8 cellular contexts compared by ENCODE assay signal in the genomic region with DNA sequence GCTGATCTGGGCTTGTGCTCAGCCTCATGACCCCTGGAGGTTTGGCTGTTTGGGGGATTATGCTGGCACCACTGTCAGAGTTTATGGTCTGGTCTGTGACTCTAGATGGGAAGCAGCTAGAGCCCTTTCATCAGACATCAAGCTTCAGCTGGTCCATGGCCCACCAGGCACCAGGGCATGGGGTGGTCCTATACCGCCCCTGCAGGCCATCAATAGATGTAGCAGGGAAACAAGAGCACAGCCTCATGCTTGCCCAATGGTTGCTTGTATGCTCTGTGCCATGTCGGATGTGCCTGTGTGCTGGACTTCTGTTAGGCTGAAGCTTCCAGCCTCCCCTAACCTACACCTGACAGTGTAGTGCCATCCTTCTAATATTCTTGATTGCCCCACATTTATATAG.
DNase-seq lines count a peak whose midpoint lies in the region; ATAC-seq, FAIRE-seq and TF ChIP-seq lines count a peak whose summit lies in the region.

No MANE protein-coding gene starts in this region.

- no peak overlapping the region for H3K9ac ChIP-seq in endothelial cell of umbilical vein (replicated peaks; ENCODE audit: extremely low read depth, insufficient read depth, low read length)

- H3K9me1 ChIP-seq in endothelial cell of umbilical vein (replicated peaks; ENCODE audit: control insufficient read depth, extremely low read depth, insufficient read depth, low read length) = no peaks in the 10 kb centered on the region

- 78% methylated on average over 2 of the region's 2 CpGs; no CpG with 5 or more reads in 1 of the 2 donors for WGBS in transverse colon (ENCODE audit: low coverage in 1 of 2), 2 donors

- H3K4me1 Mint-ChIP-seq in stimulated activated naive CD8-positive, alpha-beta T cell treated with anti-CD3 and anti-CD28 coated beads, Interleukin-15, amount 100 ng/mL, for 72 hours = no peaks in the 10 kb centered on the region
- no peaks in the 10 kb centered on the region for H3K4me1 Mint-ChIP-seq in activated naive CD4-positive, alpha-beta T cell treated with anti-CD3 and anti-CD28 coated beads for 36 hours (ENCODE audit: low read depth)

- intact Hi-C loops in endothelial cell of umbilical vein (cut with micrococcal nuclease) (loop anchor here (1.0 to 5.0 kb wide), 2 partner anchors 97 to 155 kb away; no protein-coding TSS in a partner anchor), transverse colon (cut with DNase I; ENCODE audit: low total_unique reads) (no loop called here)
- intact Hi-C loops in activated naive CD4-positive, alpha-beta T cell treated with anti-CD3 and anti-CD28 coated beads for 36 hours (cut with micrococcal nuclease) = no loop called here

- H3K4me1 ChIP-seq in endothelial cell of umbilical vein (ENCODE audit: control insufficient read depth, extremely low read depth, insufficient read depth, low read length) (no peaks in the 10 kb centered on the region), transverse colon (peaks cover 0 to 16% (median 2%) of the 10 kb centered on the region in 4 donors)

- POLR2A ChIA-PET in endothelial cell of umbilical vein (lab: Charles Lee) = no interaction called here

- H4K20me1 ChIP-seq in endothelial cell of umbilical vein (replicated peaks; ENCODE audit: control insufficient read depth, extremely low read depth, insufficient read depth, low read length) = no peaks in the 10 kb centered on the region

- no peaks in the 10 kb centered on the region for H3K79me2 ChIP-seq in endothelial cell of umbilical vein (ENCODE audit: control insufficient read depth, insufficient read depth, low read length)

- H3K36me3 Mint-ChIP-seq in activated naive CD4-positive, alpha-beta T cell treated with anti-CD3 and anti-CD28 coated beads for 36 hours (ENCODE audit: low read depth) = no peaks in the 10 kb centered on the region

- H3K36me3 ChIP-seq in endothelial cell of umbilical vein (ENCODE audit: control insufficient read depth in 2 of 2, extremely low read depth in 1 of 2, insufficient read depth in 2 of 2, low read length in 2 of 2) (no peaks in the 10 kb centered on the region), transverse colon (no peaks in the 10 kb centered on the region)

- no TSS peak for BruUV-seq in endothelial cell of umbilical vein (replicated peaks; lab: Mats Ljungman, UMichigan)

- CTCF ChIA-PET in endothelial cell of umbilical vein (lab: Charles Lee) = interaction anchor here (0.7 to 1.9 kb wide), 17 partner anchors 10 to 184 kb away, joined by 3 to 15 read pairs (median 4); no protein-coding TSS in a partner anchor
- CTCF ChIA-PET in activated naive CD4-positive, alpha-beta T cell treated with anti-CD3 and anti-CD28 coated beads for 36 hours (lab: Charles Lee) = interaction anchor here (1.5 kb wide), 1 partner anchor 16 kb away, joined by 6 read pairs; no protein-coding TSS in a partner anchor

- dilution Hi-C loops in endothelial cell of umbilical vein (cut with MboI; ENCODE audit: extremely low pct_ligation_motif_present, low sequenced_read_pairs) = no loop called here

- peak; percentile 61 for ATAC-seq in stimulated activated naive CD8-positive, alpha-beta T cell treated with anti-CD3 and anti-CD28 coated beads, Interleukin-15, amount 100 ng/mL, for 72 hours
- ATAC-seq in stimulated activated naive CD8-positive, alpha-beta T cell treated with anti-CD3 and anti-CD28 coated beads, Interleukin-15, Interleukin-2, amounts not matched to agents 100 U/mL and 50 U/mL, for 24 hours = no peak

- H3K27me3 Mint-ChIP-seq in stimulated activated naive CD8-positive, alpha-beta T cell treated with anti-CD3 and anti-CD28 coated beads, Interleukin-15, amount 100 ng/mL, for 72 hours = peaks cover 10% of the 10 kb centered on the region
- peaks cover 3% of the 10 kb centered on the region for H3K27me3 Mint-ChIP-seq in activated naive CD4-positive, alpha-beta T cell treated with anti-CD3 and anti-CD28 coated beads for 36 hours (ENCODE audit: low read depth)

- no peak for DNase-seq in stimulated activated naive CD8-positive, alpha-beta T cell treated with anti-CD3 and anti-CD28 coated beads, Interleukin-15, amount 100 ng/mL, for 72 hours
- no peak for DNase-seq in stimulated activated naive CD8-positive, alpha-beta T cell treated with anti-CD3 and anti-CD28 coated beads, Interleukin-15, Interleukin-2, amounts not matched to agents 100 U/mL and 50 U/mL, for 24 hours
- DNase-seq in MV-4-11 (lab: John Stamatoyannopoulos, UW) (peak; percentile 7), endothelial cell of umbilical vein (ENCODE audit: low read depth, low spot score) (peak; percentile 25), transverse colon (no peak), NCI-H2171 (lab: John Stamatoyannopoulos, UW) (no peak)
- DNase-seq in activated naive CD4-positive, alpha-beta T cell treated with anti-CD3 and anti-CD28 coated beads for 36 hours = no peak
- no peak for DNase-seq in stimulated activated CD4-positive, alpha-beta T cell treated with anti-CD3 and anti-CD28 coated beads, Interleukin-12 subunit alpha, Interleukin-12 subunit beta, amount 100 ng/mL, for 4 hours

- no peak for TF ChIP-seq EP300 in transverse colon (IDR thresholded peaks at IDR 0.05; ENCODE audit: low read depth)

- H2AFZ ChIP-seq in endothelial cell of umbilical vein (ENCODE audit: low read depth, low read length) = no peak overlapping the region

- H3K9me3 Mint-ChIP-seq in stimulated activated naive CD8-positive, alpha-beta T cell treated with anti-CD3 and anti-CD28 coated beads, Interleukin-15, amount 100 ng/mL, for 72 hours = no peaks in the 10 kb centered on the region
- no peaks in the 10 kb centered on the region for H3K9me3 Mint-ChIP-seq in activated naive CD4-positive, alpha-beta T cell treated with anti-CD3 and anti-CD28 coated beads for 36 hours

- peak; percentile 60 to 68 for TF ChIP-seq CTCF in endothelial cell of umbilical vein (IDR thresholded peaks at IDR 0.05; ENCODE audit: extremely low read depth in 1 of 2, insufficient read depth in 1 of 2, low read depth in 1 of 2, low read length in 2 of 2)
- TF ChIP-seq CTCF in transverse colon (IDR thresholded peaks at IDR 0.05) = peak in 1 of 5 experiments; percentile 16

- H3K4me3 Mint-ChIP-seq in stimulated activated naive CD8-positive, alpha-beta T cell treated with anti-CD3 and anti-CD28 coated beads, Interleukin-15, amount 100 ng/mL, for 72 hours = no peak overlapping the region
- H3K4me3 Mint-ChIP-seq in activated naive CD4-positive, alpha-beta T cell treated with anti-CD3 and anti-CD28 coated beads for 36 hours = no peak overlapping the region

- H3K4me2 ChIP-seq in endothelial cell of umbilical vein (ENCODE audit: insufficient read depth, low read length) = no peak overlapping the region

- no peaks in the 10 kb centered on the region for H3K9me3 ChIP-seq in endothelial cell of umbilical vein (replicated peaks; ENCODE audit: control insufficient read depth, insufficient read depth, low read length)
- H3K9me3 ChIP-seq in transverse colon = no peaks in the 10 kb centered on the region

- no peak for TF ChIP-seq POLR2A in endothelial cell of umbilical vein (IDR thresholded peaks at IDR 0.05; ENCODE audit: low read depth, low read length)
- TF ChIP-seq POLR2A in transverse colon (IDR thresholded peaks at IDR 0.05) = no peak

- no peak overlapping the region for H3K27ac ChIP-seq in endothelial cell of umbilical vein (ENCODE audit: insufficient read depth, low read depth, low read length)
- H3K27ac ChIP-seq in transverse colon = no peak overlapping the region

- H3K27ac Mint-ChIP-seq in stimulated activated naive CD8-positive, alpha-beta T cell treated with anti-CD3 and anti-CD28 coated beads, Interleukin-15, amount 100 ng/mL, for 72 hours = no peak overlapping the region
- no peak overlapping the region for H3K27ac Mint-ChIP-seq in activated naive CD4-positive, alpha-beta T cell treated with anti-CD3 and anti-CD28 coated beads for 36 hours

- FAIRE-seq in endothelial cell of umbilical vein (lab: Jason Lieb, UNC) = peak; percentile 57

- in situ Hi-C loops in transverse colon (cut with MboI; ENCODE audit: low pct_ligation_motif_present in 1 of 4, low pct_unique_long_range_greater_than_20kb in 1 of 4, low sequenced_read_pairs in 3 of 4) = no loop called here

- H3K27me3 ChIP-seq in endothelial cell of umbilical vein (ENCODE audit: control insufficient read depth in 2 of 2, insufficient read depth in 2 of 2, low read length in 2 of 2) (peaks cover 17 to 24% of the 10 kb centered on the region in 2 experiments), transverse colon (no peaks in the 10 kb centered on the region)

- no peak overlapping the region for H3K4me3 ChIP-seq in endothelial cell of umbilical vein (replicated peaks in 1 of 3; ENCODE audit: insufficient read depth in 1 of 3, low read depth in 1 of 3, low read length in 3 of 3)
- H3K4me3 ChIP-seq in transverse colon = no peak overlapping the region

TF ChIP-seq in endothelial cell of umbilical vein, 7 proteins besides CTCF, POLR2A, EP300 and RAD21:
- no peak for TF ChIP-seq POLR2AphosphoS5 (IDR thresholded peaks at IDR 0.05; ENCODE audit: insufficient read depth, low read depth, low read length)
- no peak for TF ChIP-seq EZH2 (IDR thresholded peaks at IDR 0.05; ENCODE audit: borderline replicate concordance, low read depth, low read length, severe bottlenecking)
- no peak for TF ChIP-seq MYC (IDR thresholded peaks at IDR 0.05; ENCODE audit: low read depth, low read length)
- TF ChIP-seq GATA2 (IDR thresholded peaks at IDR 0.05; ENCODE audit: insufficient read depth, insufficient read length, low read depth, low read length) = no peak
- TF ChIP-seq FOS (IDR thresholded peaks at IDR 0.05; ENCODE audit: borderline replicate concordance, insufficient read depth, low read length) = no peak
- TF ChIP-seq, protein P1, sequence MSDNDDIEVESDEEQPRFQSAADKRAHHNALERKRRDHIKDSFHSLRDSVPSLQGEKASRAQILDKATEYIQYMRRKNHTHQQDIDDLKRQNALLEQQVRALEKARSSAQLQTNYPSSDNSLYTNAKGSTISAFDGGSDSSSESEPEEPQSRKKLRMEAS (IDR thresholded peaks at IDR 0.05; ENCODE audit: insufficient read depth, insufficient read length) = no peak
- TF ChIP-seq JUN (IDR thresholded peaks at IDR 0.05; ENCODE audit: borderline replicate concordance, insufficient read depth, insufficient read length, low read depth) = no peak
TF ChIP-seq in endothelial cell of umbilical vein: peak in this region for 0.

Comparison
In these comparisons a context has a peak if more than half of its experiments do, and no peak if none do; other contexts are left out.
1. DNase-seq: peak in MV-4-11 (single experiment) and endothelial cell of umbilical vein (single experiment); none in stimulated activated naive CD8-positive, alpha-beta T cell treated with anti-CD3 and anti-CD28 coated beads, Interleukin-15, amount 100 ng/mL, for 72 hours (0 of 2), stimulated activated naive CD8-positive, alpha-beta T cell treated with anti-CD3 and anti-CD28 coated beads, Interleukin-15, Interleukin-2, amounts not matched to agents 100 U/mL and 50 U/mL, for 24 hours (single experiment), transverse colon (single experiment), activated naive CD4-positive, alpha-beta T cell treated with anti-CD3 and anti-CD28 coated beads for 36 hours (single experiment), stimulated activated CD4-positive, alpha-beta T cell treated with anti-CD3 and anti-CD28 coated beads, Interleukin-12 subunit alpha, Interleukin-12 subunit beta, amount 100 ng/mL, for 4 hours (single experiment) and NCI-H2171 (single experiment).